ENCODE assay signal across 16 cellular contexts in genomic region chr4:3111461-3111860, GRCh38. TPM values are rescaled to one million over a fixed set of nuclear protein-coding genes. Genes with fewer than 3 reads are reported as not detected.
DNase-seq lines count a peak whose midpoint lies in the region; ATAC-seq and TF ChIP-seq lines count a peak whose summit lies in the region.
"Had no signal": no experiment of that assay in that cellular context is flagged by ENCODE, and none has a peak within 500 bp of the region (broad histone marks: within the 10 kb centered on the region; RNA-seq: fewer than 3 reads in every experiment).

No MANE protein-coding gene starts in this region.

- no peaks in the 10 kb centered on the region for H3K27me3 Mint-ChIP-seq in osteocyte (ENCODE audit: unreplicated experiment)
- H3K27me3 Mint-ChIP-seq: dendritic cell treated with granulocyte-macrophage colony-stimulating factor and Interleukin-4, amounts not matched to agents 40 ng/mL and 50 ng/mL, for 4 days had no signal

- no peak overlapping the region for H3K4me3 ChIP-seq in esophagus (ENCODE audit: low read depth in 1 of 2, low read length in 2 of 2)
- H3K4me3 ChIP-seq: SK-N-MC had no signal

- no peak overlapping the region for H3K4me3 Mint-ChIP-seq in osteocyte (ENCODE audit: unreplicated experiment)
- H3K4me3 Mint-ChIP-seq: dendritic cell treated with granulocyte-macrophage colony-stimulating factor and Interleukin-4, amounts not matched to agents 40 ng/mL and 50 ng/mL, for 4 days; nephron had no signal

- peaks cover 29% of the 10 kb centered on the region for H3K4me1 Mint-ChIP-seq in osteocyte (ENCODE audit: unreplicated experiment)
- H3K4me1 Mint-ChIP-seq: nephron had no signal

- peaks cover 44% of the 10 kb centered on the region for H3K36me3 Mint-ChIP-seq in osteocyte (ENCODE audit: unreplicated experiment)

- TF ChIP-seq CTCF in osteocyte (IDR thresholded peaks at IDR 0.05), result no peak
- TF ChIP-seq CTCF in GM13976 (IDR thresholded peaks at IDR 0.05; ENCODE audit: borderline replicate concordance, control extremely low read depth, extremely low read depth, insufficient read depth, missing control alignments), result no peak

- ATAC-seq in HG02840 (IDR thresholded peaks at IDR 0.05; ENCODE audit: low FRiP score, unreplicated experiment), result no peak
- ATAC-seq in GM18870 (IDR thresholded peaks at IDR 0.05; ENCODE audit: unreplicated experiment), result no peak

- no peaks in the 10 kb centered on the region for H3K4me1 ChIP-seq in esophagus (ENCODE audit: control insufficient read depth in 2 of 2, insufficient read depth in 2 of 2, low read length in 1 of 2)

- no peaks in the 10 kb centered on the region for H3K9me3 ChIP-seq in esophagus (ENCODE audit: control insufficient read depth in 2 of 2, insufficient read depth in 1 of 2, low read depth in 1 of 2, low read length in 1 of 2)

- in situ Hi-C loops in GM13976 (cut with MboI; ENCODE audit: low sequenced_read_pairs, unreplicated experiment), result no loop called here

- 68 to 78% methylated on average over 5 of the region's 5 CpGs for WGBS in esophagus, 2 donors

- H3K27me3 ChIP-seq in esophagus (ENCODE audit: control insufficient read depth in 1 of 2, insufficient read depth in 2 of 2, low read length in 2 of 2), result no peaks in the 10 kb centered on the region

- peaks cover 7 to 28% of the 10 kb centered on the region in 2 donors for H3K36me3 ChIP-seq in esophagus (ENCODE audit: control insufficient read depth in 2 of 2, insufficient read depth in 2 of 2, low read length in 1 of 2)

- peak; percentile 14 for DNase-seq in ELF-1 (ENCODE audit: low read depth, low spot score)
- DNase-seq in NCI-H2029 treated with DMSO at 0.1 percent for 48 hours (lab: John Stamatoyannopoulos, UW), result peak; percentile 43
- no peak for DNase-seq in osteocyte (ENCODE audit: extremely low spot score, unreplicated experiment)
- no peak for DNase-seq in GM13976 (ENCODE audit: low spot score)
- DNase-seq in HK-2 (ENCODE audit: unreplicated experiment), result no peak
- DNase-seq: activated CD4-positive, alpha-beta T cell treated with anti-CD3 and anti-CD28 coated beads, Interleukin-2, amount 50 U/mL, for 4 hours; NCI-H526; stimulated activated CD4-positive, alpha-beta T cell treated with anti-CD3 and anti-CD28 coated beads, Interleukin-4, amount 100 ng/mL, for 4 hours; substantia nigra had no signal

- H3K27ac Mint-ChIP-seq in osteocyte (ENCODE audit: unreplicated experiment), result peak overlapping the region; percentile 33
- H3K27ac Mint-ChIP-seq: dendritic cell treated with granulocyte-macrophage colony-stimulating factor and Interleukin-4, amounts not matched to agents 40 ng/mL and 50 ng/mL, for 4 days; nephron had no signal

- peak overlapping the region; percentile 59 to 70 for H3K27ac ChIP-seq in esophagus (ENCODE audit: low read depth in 2 of 2, low read length in 1 of 2)
- H3K27ac ChIP-seq: C4-2B, SK-N-MC had no signal

- H3K9me3 Mint-ChIP-seq in osteocyte (ENCODE audit: unreplicated experiment), result no peaks in the 10 kb centered on the region
- H3K9me3 Mint-ChIP-seq: dendritic cell treated with granulocyte-macrophage colony-stimulating factor and Interleukin-4, amounts not matched to agents 40 ng/mL and 50 ng/mL, for 4 days; nephron had no signal

RNA-seq across cellular contexts. Expression of gene HTT, which starts 37.0 kb away (rescaled TPM):
- polyA plus RNA-seq in esophagus, result 10 to 100 TPM in 1 of 2 donors, 1 to 10 TPM in 1; 9.7 to 19.4 TPM
- total RNA-seq in osteocyte, result 44.9 and 51.3 TPM in 2 replicates

RNA-seq across cellular contexts. Expression of gene HTT-AS, which starts 37.1 kb away (rescaled TPM):
- polyA plus RNA-seq in esophagus, result not detected
- total RNA-seq in osteocyte, result not detected in 2 replicates

Comparison
In these comparisons a context has a peak if more than half of its experiments do, and no peak if none do; other contexts are left out.
1. DNase-seq: peak in ELF-1 (single experiment) and NCI-H2029 treated with DMSO at 0.1 percent for 48 hours (single experiment); none in osteocyte (single experiment), GM13976 (single experiment) and HK-2 (single experiment).